ENCODE assay signal across 9 cellular contexts in genomic region chr11:108958446-108959123, GRCh38.
A peak's percentile ranks its signal among the peaks of the same experiment; 100 is the strongest.
DNase-seq lines count a peak whose midpoint lies in the region; ATAC-seq and TF ChIP-seq lines count a peak whose summit lies in the region.
"Had no signal": no experiment of that assay in that cellular context is flagged by ENCODE, and none has a peak within 500 bp of the region (broad histone marks: within the 10 kb centered on the region; RNA-seq: fewer than 3 reads in every experiment).

No MANE protein-coding gene starts in this region.

- POLR2A ChIA-PET in activated CD4-positive, alpha-beta T cell treated with anti-CD3 and anti-CD28 coated beads for 36 hours (lab: Charles Lee): no interaction called here

- peak; percentile 63 for ATAC-seq in activated CD4-positive, alpha-beta T cell treated with anti-CD3 and anti-CD28 coated beads for 36 hours
- peak; percentile 69 for ATAC-seq in HG03196 (IDR thresholded peaks at IDR 0.05; ENCODE audit: unreplicated experiment)

- peaks cover 18% of the 10 kb centered on the region for H3K4me1 Mint-ChIP-seq in activated CD4-positive, alpha-beta T cell treated with anti-CD3 and anti-CD28 coated beads for 36 hours

- H3K27ac Mint-ChIP-seq in activated CD4-positive, alpha-beta T cell treated with anti-CD3 and anti-CD28 coated beads for 36 hours: no peak overlapping the region

- DNase-seq in activated CD4-positive, alpha-beta T cell treated with anti-CD3 and anti-CD28 coated beads for 36 hours: peak; percentile 37
- DNase-seq in activated CD4-positive, alpha-beta T cell treated with anti-CD3 and anti-CD28 coated beads, Interleukin-2, amount 50 U/mL, for 48 hours: no peak
- DNase-seq in astrocyte of the hippocampus (ENCODE audit: low read depth, low spot score) (peak; percentile 33), renal cortical epithelial cell (ENCODE audit: low read depth) (peak; percentile 23), cerebellar cortex (ENCODE audit: low spot score) (no peak), NCI-H146 treated with DMSO at 0.1 percent for 48 hours (lab: John Stamatoyannopoulos, UW; ENCODE audit: unreplicated experiment) (no peak), erythroblast (lab: John Stamatoyannopoulos, UW) (no peak)
- DNase-seq: NCI-H446 had no signal

- no peaks in the 10 kb centered on the region for H3K27me3 Mint-ChIP-seq in activated CD4-positive, alpha-beta T cell treated with anti-CD3 and anti-CD28 coated beads for 36 hours

- H3K9me3 Mint-ChIP-seq in activated CD4-positive, alpha-beta T cell treated with anti-CD3 and anti-CD28 coated beads for 36 hours (ENCODE audit: low read depth): peaks cover 3% of the 10 kb centered on the region

- H3K4me3 Mint-ChIP-seq in activated CD4-positive, alpha-beta T cell treated with anti-CD3 and anti-CD28 coated beads for 36 hours: no peak overlapping the region

- CTCF ChIA-PET in activated CD4-positive, alpha-beta T cell treated with anti-CD3 and anti-CD28 coated beads for 36 hours (lab: Charles Lee): no interaction called here

- no peaks in the 10 kb centered on the region for H3K36me3 Mint-ChIP-seq in activated CD4-positive, alpha-beta T cell treated with anti-CD3 and anti-CD28 coated beads for 36 hours (ENCODE audit: low read depth)

- no peak for TF ChIP-seq POLR2A in erythroblast (IDR thresholded peaks at IDR 0.05; ENCODE audit: low read length)

- intact Hi-C loops in activated CD4-positive, alpha-beta T cell treated with anti-CD3 and anti-CD28 coated beads for 36 hours (cut with DNase I, micrococcal nuclease): no loop called here

Comparison
In these comparisons a context has a peak if more than half of its experiments do, and no peak if none do; other contexts are left out.
1. DNase-seq: peak in activated CD4-positive, alpha-beta T cell treated with anti-CD3 and anti-CD28 coated beads for 36 hours (single experiment), astrocyte of the hippocampus (single experiment) and renal cortical epithelial cell (single experiment); none in activated CD4-positive, alpha-beta T cell treated with anti-CD3 and anti-CD28 coated beads, Interleukin-2, amount 50 U/mL, for 48 hours (0 of 2), cerebellar cortex (single experiment), NCI-H146 treated with DMSO at 0.1 percent for 48 hours (single experiment) and erythroblast (0 of 2).